Comparison of ENCODE assay signal across 8 cellular contexts in the genomic region with DNA sequence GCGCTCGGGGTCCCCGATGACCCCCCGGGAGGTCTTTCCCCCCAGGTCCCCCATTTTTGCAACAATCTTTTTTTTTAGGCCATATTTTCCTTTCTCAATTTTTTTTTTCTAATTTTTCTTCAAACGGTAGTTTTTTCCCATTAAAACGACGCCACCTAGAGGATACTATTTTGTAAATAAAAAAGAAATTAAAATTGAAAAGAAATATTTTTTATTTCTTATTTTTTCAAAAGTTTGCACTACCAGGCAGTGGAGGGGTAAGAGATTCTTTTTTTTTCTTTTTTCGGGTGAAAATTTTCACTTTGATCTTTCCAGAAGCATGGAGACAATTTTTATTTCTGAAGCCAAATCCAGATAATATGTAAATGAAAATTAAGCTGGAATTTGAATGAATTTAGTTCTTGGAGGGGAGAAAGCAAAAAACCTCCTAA. TPM values are rescaled to one million over a fixed set of nuclear protein-coding genes. Genes with fewer than 3 reads are reported as not detected.
DNase-seq lines count a peak whose midpoint lies in the region; TF ChIP-seq lines count a peak whose summit lies in the region.

No MANE protein-coding gene starts in this region.

- peak in 1 of 3 experiments; percentile 65 for TF ChIP-seq CTCF in testis (IDR thresholded peaks at IDR 0.05)

- H3K27ac ChIP-seq in CD8-positive, alpha-beta memory T cell (ENCODE audit: low read depth, low read length): no peak overlapping the region
- H3K27ac ChIP-seq in testis: peak overlapping the region; percentile 73 to 88

- peak overlapping the region; percentile 94 for H3K9ac ChIP-seq in adipocyte (ENCODE audit: low read length)

- no peak for DNase-seq in CD8-positive, alpha-beta memory T cell
- DNase-seq in KBM-7: peak; percentile 35
- peak; percentile 88 for DNase-seq in adipocyte (ENCODE audit: low read depth)
- DNase-seq in kidney glomerular epithelial cell (lab: John Stamatoyannopoulos, UW): peak; percentile 16
- no peak for DNase-seq in testis
- DNase-seq in mucosa of gallbladder (ENCODE audit: low spot score): no peak
- no peak for DNase-seq in GDM1 (lab: John Stamatoyannopoulos, UW)
- DNase-seq in T-helper 9 cell: no peak

- POLR2A ChIA-PET in CD8-positive, alpha-beta memory T cell (lab: Charles Lee): no interaction called here

- H3K4me1 ChIP-seq in CD8-positive, alpha-beta memory T cell (ENCODE audit: insufficient read depth, low read length): no peaks in the 10 kb centered on the region
- H3K4me1 ChIP-seq in adipocyte (ENCODE audit: control insufficient read depth, insufficient read depth, low read length) (peaks cover 25% of the 10 kb centered on the region), testis (no peaks in the 10 kb centered on the region)

- H3K4me3 Mint-ChIP-seq in CD8-positive, alpha-beta memory T cell: peak overlapping the region; percentile 90 to 95 (median 92)

- in situ Hi-C loops in KBM-7 (cut with MboI; ENCODE audit: low pct_unique_long_range_greater_than_20kb, low sequenced_read_pairs): no loop called here

- TF ChIP-seq POLR2A in testis (IDR thresholded peaks at IDR 0.05): no peak

- CTCF ChIA-PET in CD8-positive, alpha-beta memory T cell (lab: Charles Lee): interaction anchor here (0.7 to 1.4 kb wide), 2 partner anchors 10 to 262 kb away, joined by 3 to 5 read pairs; no protein-coding TSS in a partner anchor

- H3K36me3 Mint-ChIP-seq in CD8-positive, alpha-beta memory T cell: peaks cover 0 to 2% (median 0%) of the 10 kb centered on the region in 3 donors

- intact Hi-C loops in testis (cut with DNase I; ENCODE audit: low total_unique reads): no loop called here

- H3K9me3 ChIP-seq in CD8-positive, alpha-beta memory T cell (ENCODE audit: low read length): no peaks in the 10 kb centered on the region
- no peaks in the 10 kb centered on the region for H3K9me3 ChIP-seq in adipocyte (ENCODE audit: control insufficient read depth, low read length)
- H3K9me3 ChIP-seq in testis: no peaks in the 10 kb centered on the region

- no peaks in the 10 kb centered on the region for H3K36me3 ChIP-seq in CD8-positive, alpha-beta memory T cell (ENCODE audit: insufficient read depth, low read length)
- no peaks in the 10 kb centered on the region for H3K36me3 ChIP-seq in adipocyte (ENCODE audit: control insufficient read depth, insufficient read depth, low read length, severe bottlenecking)
- H3K36me3 ChIP-seq in testis (ENCODE audit: low read depth, missing control alignments): no peaks in the 10 kb centered on the region

- H3K4me3 ChIP-seq in CD8-positive, alpha-beta memory T cell (ENCODE audit: low read length): peak overlapping the region; percentile 39
- peak overlapping the region; percentile 89 for H3K4me3 ChIP-seq in adipocyte (ENCODE audit: low read length)
- peak overlapping the region; percentile 77 to 87 for H3K4me3 ChIP-seq in testis

- H3K27me3 Mint-ChIP-seq in CD8-positive, alpha-beta memory T cell: peaks cover 9 to 33% of the 10 kb centered on the region in 2 donors

- peak overlapping the region in 5 of 8 donors; percentile 26 to 86 (median 82) for H3K27ac Mint-ChIP-seq in CD8-positive, alpha-beta memory T cell

- H3K9me3 Mint-ChIP-seq in CD8-positive, alpha-beta memory T cell: no peaks in the 10 kb centered on the region

- WGBS in testis, 2 donors: 0 to 1% methylated on average over 8 of the region's 8 CpGs

- no peaks in the 10 kb centered on the region for H3K27me3 ChIP-seq in CD8-positive, alpha-beta memory T cell (ENCODE audit: insufficient read depth, low read length, poor library complexity, severe bottlenecking)
- no peaks in the 10 kb centered on the region for H3K27me3 ChIP-seq in adipocyte (replicated peaks; ENCODE audit: control insufficient read depth, insufficient read depth, low read length)
- H3K27me3 ChIP-seq in testis: no peaks in the 10 kb centered on the region

- peaks cover 6 to 16% (median 9%) of the 10 kb centered on the region in 3 donors for H3K4me1 Mint-ChIP-seq in CD8-positive, alpha-beta memory T cell

RNA-seq across cellular contexts. Expression of gene ZNF618, which starts 0.7 kb away (rescaled TPM):
- under 1 TPM; 0.55 to 0.57 TPM for total RNA-seq in CD8-positive, alpha-beta memory T cell
- polyA plus RNA-seq in CD8-positive, alpha-beta memory T cell: 1.2 TPM
- total RNA-seq in testis (10 to 100 TPM; 14.6 to 15.2 TPM), mucosa of gallbladder (26.6 TPM)
- polyA plus RNA-seq in testis (ENCODE audit: insufficient read depth, low read depth, low replicate concordance): 6.8 TPM

Comparison
In these comparisons a context has a peak if more than half of its experiments do, and no peak if none do; other contexts are left out.
1. DNase-seq: peak in KBM-7 (single experiment), adipocyte (single experiment) and kidney glomerular epithelial cell (single experiment); none in CD8-positive, alpha-beta memory T cell (0 of 5), testis (single experiment), mucosa of gallbladder (single experiment), GDM1 (single experiment) and T-helper 9 cell (single experiment).
2. H3K4me3 ChIP-seq: peak in every context shown above with its lines; median percentile 89 in adipocyte; 82 in testis; 39 in CD8-positive, alpha-beta memory T cell.
3. RNA of gene ZNF618, which starts 0.7 kb away (total RNA-seq): 26.6 TPM in mucosa of gallbladder (single experiment) and 14.6 to 15.2 TPM in testis; 0.55 to 0.57 TPM in CD8-positive, alpha-beta memory T cell; every median in the first group is over 4 times any median in the second.